Comparison of ENCODE assay signal across 11 cellular contexts in genomic region chr6:36610576-36611336, GRCh38. TPM values are rescaled to one million over a fixed set of nuclear protein-coding genes. Genes with fewer than 3 reads are reported as not detected.
DNase-seq lines count a peak whose midpoint lies in the region; ATAC-seq, FAIRE-seq and TF ChIP-seq lines count a peak whose summit lies in the region.
"Had no signal": no experiment of that assay in that cellular context is flagged by ENCODE, and none has a peak within 500 bp of the region (broad histone marks: within the 10 kb centered on the region; RNA-seq: fewer than 3 reads in every experiment).

No MANE protein-coding gene starts in this region.

- no peaks in the 10 kb centered on the region for H3K23me2 ChIP-seq in H1 (ENCODE audit: low read depth, low read length)

- H3K4me2 ChIP-seq in H1 (ENCODE audit: insufficient read depth in 1 of 2, low read depth in 2 of 2, low read length in 2 of 2) = no peak overlapping the region

- H2BK15ac ChIP-seq in H1 (ENCODE audit: low read length) = no peak overlapping the region

- no peak for TF ChIP-seq EP300 in H1 (IDR thresholded peaks at IDR 0.05; ENCODE audit: borderline replicate concordance in 1 of 2, low read depth in 2 of 2, low read length in 2 of 2)

- peaks cover 0 to 9% of the 10 kb centered on the region in 2 experiments; a peak in 2 of 4 replicates for H3K79me2 ChIP-seq in H1 (ENCODE audit: control insufficient read depth in 1 of 2, insufficient read depth in 2 of 2, low read length in 2 of 2)

- H3K27ac ChIP-seq in RWPE1 (peak overlapping the region; percentile 62), H1 (ENCODE audit: low read depth, low read length) (no peak overlapping the region), psoas muscle (peak overlapping the region; percentile 42)

- no peak overlapping the region for H3K56ac ChIP-seq in H1 (replicated peaks; ENCODE audit: insufficient read length, low read depth, low read length)

- H3K9ac ChIP-seq in H1 (replicated peaks in 1 of 4; ENCODE audit: extremely low read depth in 1 of 4, low read depth in 3 of 4, low read length in 3 of 4) = no peak overlapping the region

- 0 out of 2 replicates have a peak, but pooled peaks cover 3% of the 10 kb centered on the region for H3K79me1 ChIP-seq in H1 (ENCODE audit: low read depth, low read length)

- H2BK120ac ChIP-seq in H1 (replicated peaks; ENCODE audit: low read depth, low read length) = no peak overlapping the region

- CTCF ChIA-PET in RWPE1 (lab: Yijun Ruan, JAX) = no interaction called here
- CTCF ChIA-PET in H1 (lab: Charles Lee; ENCODE audit: partially characterized antibody) = interaction anchor here (0.7 to 1.3 kb wide), 7 partner anchors 12 to 963 kb away, joined by 3 to 4 read pairs (median 3); no protein-coding TSS in a partner anchor

- H3K9me3 ChIP-seq in H1 (ENCODE audit: insufficient read depth in 2 of 2, low read depth in 1 of 2, low read length in 1 of 2) (no peaks in the 10 kb centered on the region), psoas muscle (no peaks in the 10 kb centered on the region)
- H3K9me3 ChIP-seq: Peyer's patch had no signal

- ATAC-seq in psoas muscle = no peak

- TF ChIP-seq CTCF in RWPE1 (conservative IDR thresholded peaks at IDR 0.05; ENCODE audit: low read depth) (no peak), H1 (IDR thresholded peaks at IDR 0.05; ENCODE audit: control extremely low read depth in 1 of 3, insufficient read depth in 1 of 3, low read depth in 1 of 3, low read length in 3 of 3) (no peak), psoas muscle (IDR thresholded peaks at IDR 0.05) (no peak)

- TF ChIP-seq RAD21 in H1 (IDR thresholded peaks at IDR 0.05 in 1 of 2, conservative IDR thresholded peaks at IDR 0.05 in 1 of 2; ENCODE audit: low read depth in 2 of 2, low read length in 2 of 2) = no peak

- no peak overlapping the region for H4K5ac ChIP-seq in H1 (ENCODE audit: insufficient read length, low read depth, low read length)

- 84% methylated on average over 3 of the region's 3 CpGs; no CpG with 5 or more reads in 1 of the 2 experiments for WGBS in H1 (ENCODE audit: extremely low coverage in 1 of 2, insufficient coverage in 1 of 2, insufficient read length in 1 of 2, insufficient replicate concordance in 2 of 2, low coverage in 1 of 2, low lambda C conversion rate in 2 of 2, missing lambda C conversion rate in 1 of 2), 2 experiments
- WGBS in psoas muscle, 3 donors = 64 to 72% (median 71%) methylated on average over 3 of the region's 3 CpGs

- no peak overlapping the region for H4K8ac ChIP-seq in H1 (ENCODE audit: extremely low read depth, insufficient read depth, low read length)

- no peak overlapping the region for H3K18ac ChIP-seq in H1 (ENCODE audit: extremely low read depth, low read length)

- H3K4ac ChIP-seq in H1 (replicated peaks; ENCODE audit: insufficient read length, low read depth, low read length) = no peak overlapping the region

- DNase-seq in NCI-H2171 treated with DMSO at 0.1 percent for 48 hours (lab: John Stamatoyannopoulos, UW) = peak; percentile 17
- DNase-seq in NCI-H2171 (lab: John Stamatoyannopoulos, UW) = no peak
- no peak for DNase-seq in RWPE1 (ENCODE audit: low spot score)
- no peak for DNase-seq in H1 (ENCODE audit: low read depth in 1 of 2, low spot score in 2 of 2)
- no peak for DNase-seq in psoas muscle
- no peak for DNase-seq in ACHN
- DNase-seq in iPS-NIHi7 (ENCODE audit: extremely low spot score) = no peak
- DNase-seq in epidermal melanocyte (ENCODE audit: insufficient read length, low spot score) = no peak
- DNase-seq: activated CD4-positive, CD25-positive, alpha-beta regulatory T cell treated with anti-CD3 and anti-CD28 coated beads, Interleukin-2, amount 50 U/mL, for 72 hours; stimulated activated CD4-positive, alpha-beta T cell treated with anti-CD3 and anti-CD28 coated beads, Interleukin-4, amount 100 ng/mL, for 24 hours had no signal

- H3K4me3 ChIP-seq in H1 (ENCODE audit: extremely low read depth in 1 of 4, insufficient read depth in 2 of 4, low read depth in 3 of 4, low read length in 4 of 4) = no peak overlapping the region
- H3K4me3 ChIP-seq in psoas muscle = no peak overlapping the region
- H3K4me3 ChIP-seq: Peyer's patch had no signal

- H2BK12ac ChIP-seq in H1 (ENCODE audit: low read depth, low read length) = no peak overlapping the region

- H4K20me1 ChIP-seq in H1 (replicated peaks in 1 of 2; ENCODE audit: control insufficient read depth in 1 of 2, insufficient read depth in 2 of 2, low read length in 2 of 2) = peaks cover 6 to 11% of the 10 kb centered on the region in 2 experiments

- no peak overlapping the region for H2BK5ac ChIP-seq in H1 (ENCODE audit: low read depth, low read length)

- H3K4me1 ChIP-seq in H1 (replicated peaks in 1 of 4; ENCODE audit: control insufficient read depth in 3 of 4, insufficient read depth in 4 of 4, low read length in 3 of 4) = no peaks in the 10 kb centered on the region; a peak in 2 of 7 replicates
- peaks cover 43% of the 10 kb centered on the region for H3K4me1 ChIP-seq in psoas muscle

- in situ Hi-C loops in ACHN (cut with HindIII; ENCODE audit: low pct_ligation_motif_present, low pct_unique_long_range_greater_than_20kb, low sequenced_read_pairs) = loop anchor here (25.0 kb wide), 1 partner anchor 102 kb away; no protein-coding TSS in a partner anchor

- TF ChIP-seq POLR2A in H1 (IDR thresholded peaks at IDR 0.05; ENCODE audit: control extremely low read depth in 1 of 2, low read depth in 2 of 2, low read length in 2 of 2) = no peak

- H3K27me3 ChIP-seq in H1 (replicated peaks in 1 of 4; ENCODE audit: control insufficient read depth in 3 of 4, extremely low read depth in 1 of 4, insufficient read depth in 3 of 4, low read length in 3 of 4) = no peaks in the 10 kb centered on the region
- H3K27me3 ChIP-seq in psoas muscle (ENCODE audit: insufficient read depth in 3 of 3, low read length in 2 of 3) = no peaks in the 10 kb centered on the region
- H3K27me3 ChIP-seq: Peyer's patch had no signal

- H2BK20ac ChIP-seq in H1 (ENCODE audit: low read length) = no peak overlapping the region

- H3K36me3 ChIP-seq in H1 (ENCODE audit: control insufficient read depth in 2 of 4, insufficient read depth in 4 of 4, low read length in 3 of 4) = peaks cover 10 to 66% (median 26%) of the 10 kb centered on the region in 4 experiments
- H3K36me3 ChIP-seq in psoas muscle (ENCODE audit: insufficient read depth in 1 of 2, low read depth in 1 of 2) = peaks cover 7 to 71% of the 10 kb centered on the region in 2 donors

- POLR2A ChIA-PET in RWPE1 (lab: Yijun Ruan, JAX; ENCODE audit: low non-redundant PET) = interaction anchor here (0.5 kb wide), 1 partner anchor 149 kb away, joined by 5 read pairs; no protein-coding TSS in a partner anchor
- POLR2A ChIA-PET in H1 (lab: Charles Lee; ENCODE audit: partially characterized antibody) = interaction anchor here (0.6 to 14.6 kb wide), 16 partner anchors 8 to 228 kb away, joined by 3 to 386 read pairs (median 3); partner anchors contain the start of gene SRSF3

- no peak overlapping the region for H2AK5ac ChIP-seq in H1 (ENCODE audit: low read depth, low read length)

- no peak for FAIRE-seq in H1 (lab: Jason Lieb, UNC)

- H2AFZ ChIP-seq in H1 (ENCODE audit: low read length) = no peak overlapping the region

- H3K14ac ChIP-seq in H1 (ENCODE audit: insufficient read length) = no peak overlapping the region

- H3K23ac ChIP-seq in H1 (ENCODE audit: insufficient read length) = no peak overlapping the region

- H4K91ac ChIP-seq in H1 (replicated peaks; ENCODE audit: insufficient read length, low read length) = no peak overlapping the region

- intact Hi-C loops in psoas muscle (cut with DNase I) = loop anchor here in 1 of 2 donors (10.0 kb wide), 1 partner anchor 234 kb away; no protein-coding TSS in a partner anchor

TF ChIP-seq in H1, 55 proteins besides CTCF, POLR2A, EP300 and RAD21:
- no peak for TF ChIP-seq CHD1 (IDR thresholded peaks at IDR 0.05; ENCODE audit: low read depth, low read length)
- TF ChIP-seq ASH2L (IDR thresholded peaks at IDR 0.05; ENCODE audit: low read length) = no peak
- TF ChIP-seq POU5F1 (IDR thresholded peaks at IDR 0.05; ENCODE audit: low read depth, low read length) = no peak
- TF ChIP-seq KDM4A (IDR thresholded peaks at IDR 0.05; ENCODE audit: low read depth, low read length, severe bottlenecking) = no peak
- no peak for TF ChIP-seq SP2 (IDR thresholded peaks at IDR 0.05; ENCODE audit: low read length)
- TF ChIP-seq POLR2AphosphoS5 (IDR thresholded peaks at IDR 0.05; ENCODE audit: low read depth, low read length) = 0 out of 2 replicates have a peak, but pooled peaks have one; percentile 22
- TF ChIP-seq GTF2F1 (IDR thresholded peaks at IDR 0.05; ENCODE audit: borderline replicate concordance, low read depth, low read length) = no peak
TF ChIP-seq in H1: peak in this region for 1.

RNA-seq across cellular contexts. Expression of gene SRSF3, which starts 16.6 kb away (rescaled TPM):
- 689 and 705 TPM in 2 replicates for total RNA-seq in H1 (2021; fragmentation: NEBNext Ultra II Directional; extraction: Animal tissue kit (Norgen Biotek cat#: 25700))
- polyA plus RNA-seq in H1 (2011; rRNA removed) (471 and 548 TPM in 2 replicates), psoas muscle (100 to 1,000 TPM; 109 to 267 (median 176) TPM)
- polyA plus RNA-seq in H1 (2011; cell fraction: cytosol; rRNA removed) = 649 TPM
- polyA plus RNA-seq in H1 (2011; cell fraction: nucleus; rRNA removed) = 159 TPM
- polyA plus RNA-seq in H1 (2012, experiment 1 of 2) = 696 to 1,158 TPM (median 791 TPM) in 4 replicates
- polyA plus RNA-seq in H1 (2012, experiment 2 of 2) = 40.8 TPM
- polyA plus RNA-seq in H1 (2013, experiment 1 of 2) = 293 TPM
- polyA plus RNA-seq in H1 (2013, experiment 2 of 2) = 286 TPM
- polyA minus RNA-seq in H1 (2011; rRNA and poly(A)+ RNA removed) = 323 and 336 TPM in 2 replicates
- polyA minus RNA-seq in H1 (2011; cell fraction: cytosol; rRNA and poly(A)+ RNA removed) = 155 TPM
- polyA minus RNA-seq in H1 (2011; cell fraction: nucleus; rRNA and poly(A)+ RNA removed) = 183 TPM
- 100 to 1,000 TPM in 2 of 4 donors, 10 to 100 TPM in 2; 64.6 to 182 (median 125) TPM for total RNA-seq in psoas muscle
